Comparison of ENCODE assay signal across 8 cellular contexts in genomic region chr22:46044718-46045458, GRCh38.
DNase-seq lines count a peak whose midpoint lies in the region; TF ChIP-seq lines count a peak whose summit lies in the region.

No MANE protein-coding gene starts in this region.

- H3K27me3 ChIP-seq in Loucy (ENCODE audit: insufficient read depth, low read length, poor library complexity, severe bottlenecking) (no peaks in the 10 kb centered on the region), iPS-20b (ENCODE audit: insufficient read depth, low read length) (peaks cover 58% of the 10 kb centered on the region), smooth muscle cell (ENCODE audit: low read depth) (no peaks in the 10 kb centered on the region)

- H3F3A ChIP-seq in Loucy (ENCODE audit: low read depth) (0 out of 2 replicates have a peak, but pooled peaks cover 3% of the 10 kb centered on the region), smooth muscle cell (ENCODE audit: low read depth) (no peaks in the 10 kb centered on the region)

- H2AFZ ChIP-seq in Loucy (ENCODE audit: low read length) = no peak overlapping the region
- peak overlapping the region; percentile 84 for H2AFZ ChIP-seq in smooth muscle cell (ENCODE audit: low read depth)

- H4K20me1 ChIP-seq in Loucy (ENCODE audit: insufficient read depth, low read length, poor library complexity, severe bottlenecking) (no peaks in the 10 kb centered on the region), smooth muscle cell (ENCODE audit: low read depth) (no peaks in the 10 kb centered on the region)

- POLR2A ChIA-PET in HEK293T (lab: Yijun Ruan, JAX) = no interaction called here

- H3K9me2 ChIP-seq in Loucy (replicated peaks; ENCODE audit: low read depth, low read length) = no peaks in the 10 kb centered on the region

- H3K36me3 ChIP-seq in Loucy (ENCODE audit: insufficient read depth, low read length) (no peaks in the 10 kb centered on the region), iPS-20b (ENCODE audit: insufficient read depth, low read depth, low read length) (no peaks in the 10 kb centered on the region), smooth muscle cell (ENCODE audit: low read depth) (no peaks in the 10 kb centered on the region)

- CTCF ChIA-PET in HEK293T (lab: Yijun Ruan, JAX) = no interaction called here

- WGBS in smooth muscle cell (ENCODE audit: low lambda C conversion rate) = 19% methylated on average over 32 of the region's 77 CpGs

- H3K4me3 ChIP-seq in Loucy (ENCODE audit: low read length, poor library complexity, severe bottlenecking) = peak overlapping the region; percentile 95
- H3K4me3 ChIP-seq in iPS-20b (ENCODE audit: low read length) = peak overlapping the region; percentile 62
- H3K4me3 ChIP-seq in smooth muscle cell = peak overlapping the region; percentile 60

- H3K4me2 ChIP-seq in Loucy (ENCODE audit: low read depth, low read length, poor library complexity, severe bottlenecking) (peak overlapping the region; percentile 97), smooth muscle cell (peak overlapping the region; percentile 90)

- no peak for TF ChIP-seq CTCF in Loucy (conservative IDR thresholded peaks at IDR 0.05; ENCODE audit: low read length)
- no peak for TF ChIP-seq CTCF in smooth muscle cell (IDR thresholded peaks at IDR 0.05; ENCODE audit: borderline replicate concordance, insufficient read depth, poor library complexity, severe bottlenecking)

- peaks cover 97% of the 10 kb centered on the region for H3K79me2 ChIP-seq in Loucy (ENCODE audit: insufficient read depth, low read length)
- H3K79me2 ChIP-seq in smooth muscle cell (ENCODE audit: low read depth) = no peaks in the 10 kb centered on the region

- H3K9me3 ChIP-seq in Loucy (ENCODE audit: insufficient read depth, low read depth, low read length) (no peaks in the 10 kb centered on the region), iPS-20b (ENCODE audit: insufficient read depth, low read depth, low read length) (no peaks in the 10 kb centered on the region), smooth muscle cell (replicated peaks; ENCODE audit: low read depth) (no peaks in the 10 kb centered on the region)

- H3K9ac ChIP-seq in Loucy (ENCODE audit: low read depth, low read length, poor library complexity, severe bottlenecking) (peak overlapping the region; percentile 99), iPS-20b (ENCODE audit: low read depth, low read length) (peak overlapping the region; percentile 46; the same call in 1 of the 2 replicates), smooth muscle cell (ENCODE audit: low read depth) (peak overlapping the region; percentile 57)

- H3K27ac ChIP-seq in iPS-20b (ENCODE audit: low read length) (no peak overlapping the region), smooth muscle cell (ENCODE audit: low read depth) (no peak overlapping the region)

- H3K4me1 ChIP-seq in Loucy (ENCODE audit: insufficient read depth, low read length, poor library complexity, severe bottlenecking) (peaks cover 73% of the 10 kb centered on the region), iPS-20b (ENCODE audit: insufficient read depth, low read length) (peaks cover 10% of the 10 kb centered on the region; the same call in 1 of the 2 replicates), smooth muscle cell (ENCODE audit: low read depth) (peaks cover 7% of the 10 kb centered on the region)

- DNase-seq in astrocyte of the hippocampus (ENCODE audit: low read depth, low spot score) (peak; percentile 65), smooth muscle cell (lab: John Stamatoyannopoulos, UW; ENCODE audit: unreplicated experiment) (no peak), NCI-H2029 treated with DMSO at 0.1 percent for 48 hours (lab: John Stamatoyannopoulos, UW) (no peak), NCI-H748 (lab: John Stamatoyannopoulos, UW; ENCODE audit: unreplicated experiment) (no peak), HEK293T (ENCODE audit: extremely low spot score) (no peak), RKO (ENCODE audit: low spot score) (no peak)

TF ChIP-seq in HEK293T, 16 proteins besides CTCF, POLR2A, EP300 and RAD21:
- no peak for TF ChIP-seq CTBP1 (IDR thresholded peaks at IDR 0.05; ENCODE audit: borderline replicate concordance)
- TF ChIP-seq ZNF384 (IDR thresholded peaks at IDR 0.05) = no peak
- no peak for TF ChIP-seq FOXA1 (IDR thresholded peaks at IDR 0.05)
- no peak for TF ChIP-seq L3MBTL2 (conservative IDR thresholded peaks at IDR 0.05)
- TF ChIP-seq SUZ12 (IDR thresholded peaks at IDR 0.05) = no peak
- no peak for TF ChIP-seq FOXK2 (IDR thresholded peaks at IDR 0.05)
- TF ChIP-seq HDGF (IDR thresholded peaks at IDR 0.05; ENCODE audit: borderline replicate concordance) = no peak
- TF ChIP-seq TARDBP (IDR thresholded peaks at IDR 0.05) = no peak

Comparison
In these comparisons a context has a peak if more than half of its experiments do, and no peak if none do; other contexts are left out.
1. H3K9ac ChIP-seq: peak in every context shown above with its lines; median percentile 99 in Loucy; 57 in smooth muscle cell; 46 in iPS-20b.